9 cellular contexts compared by ENCODE assay signal in genomic region chr3:5651351-5651750, GRCh38.
"Had no signal": no experiment of that assay in that cellular context is flagged by ENCODE, and none has a peak within 500 bp of the region (broad histone marks: within the 10 kb centered on the region; RNA-seq: fewer than 3 reads in every experiment).

No MANE protein-coding gene starts in this region.

- H3K27ac ChIP-seq: GM23248 had no signal

- H3K4me1 ChIP-seq: HAP-1 had no signal

- H3K9ac ChIP-seq: GM23248 had no signal

- H2AFZ ChIP-seq: GM23248, GM23338 had no signal

- H3K4me3 ChIP-seq: GM23248, GM23338, HAP-1 had no signal

- H3K36me3 ChIP-seq: HAP-1 had no signal

- H3K4me2 ChIP-seq: GM23338 had no signal

- H3K9me3 ChIP-seq: HAP-1 had no signal

- ATAC-seq: GM23338, HCT116 had no signal

- DNase-seq: GM23248, GOT3, H7, H9, HCEC 1CT, HFFc6 had no signal
